ENCODE assay signal across 1 cellular context in the genomic region with DNA sequence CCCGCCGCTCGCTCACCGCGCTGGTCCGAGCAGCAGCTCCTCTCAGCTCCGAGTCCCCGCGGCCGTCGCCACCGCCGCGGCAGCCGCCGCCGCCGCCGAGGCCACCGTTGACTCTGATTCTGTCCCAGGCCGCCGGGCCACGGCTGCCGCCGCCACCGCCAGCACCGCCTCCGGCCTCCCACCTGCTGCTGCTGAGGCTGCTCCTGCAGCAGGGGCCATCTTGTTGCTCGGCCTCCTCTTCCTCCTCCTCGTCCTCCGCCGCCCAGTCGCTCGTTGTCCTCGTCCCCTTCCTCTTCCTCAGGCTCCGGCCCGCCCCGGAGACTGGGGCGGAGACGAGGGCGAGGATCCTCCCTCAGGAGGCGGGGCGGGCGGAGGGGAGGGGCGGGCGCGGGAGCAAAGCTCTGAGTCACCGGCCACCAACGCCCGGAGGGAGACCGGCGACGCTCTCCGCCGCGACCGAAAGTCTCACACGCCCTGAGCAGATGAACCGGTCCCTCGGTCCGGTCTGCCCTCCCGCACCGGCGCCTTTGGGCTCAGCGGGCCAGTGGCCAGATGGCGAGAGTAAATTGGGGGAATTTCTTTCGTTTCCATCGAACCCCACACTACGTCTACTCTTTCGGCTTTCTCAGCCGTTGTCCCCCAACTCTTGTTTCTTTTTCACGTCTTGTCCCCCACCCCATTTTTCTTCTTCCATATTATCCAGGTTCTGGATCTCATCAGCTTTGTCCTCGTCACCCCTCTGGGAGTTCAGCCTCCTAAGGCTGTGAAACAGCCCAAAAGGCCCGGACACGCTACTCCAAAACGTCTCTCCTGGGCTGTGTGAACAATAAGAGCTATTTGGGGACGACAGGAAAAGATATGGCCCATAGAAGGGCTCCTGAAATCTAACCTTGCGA.
TF ChIP-seq lines count a peak whose summit lies in the region.

A gene with protein sequence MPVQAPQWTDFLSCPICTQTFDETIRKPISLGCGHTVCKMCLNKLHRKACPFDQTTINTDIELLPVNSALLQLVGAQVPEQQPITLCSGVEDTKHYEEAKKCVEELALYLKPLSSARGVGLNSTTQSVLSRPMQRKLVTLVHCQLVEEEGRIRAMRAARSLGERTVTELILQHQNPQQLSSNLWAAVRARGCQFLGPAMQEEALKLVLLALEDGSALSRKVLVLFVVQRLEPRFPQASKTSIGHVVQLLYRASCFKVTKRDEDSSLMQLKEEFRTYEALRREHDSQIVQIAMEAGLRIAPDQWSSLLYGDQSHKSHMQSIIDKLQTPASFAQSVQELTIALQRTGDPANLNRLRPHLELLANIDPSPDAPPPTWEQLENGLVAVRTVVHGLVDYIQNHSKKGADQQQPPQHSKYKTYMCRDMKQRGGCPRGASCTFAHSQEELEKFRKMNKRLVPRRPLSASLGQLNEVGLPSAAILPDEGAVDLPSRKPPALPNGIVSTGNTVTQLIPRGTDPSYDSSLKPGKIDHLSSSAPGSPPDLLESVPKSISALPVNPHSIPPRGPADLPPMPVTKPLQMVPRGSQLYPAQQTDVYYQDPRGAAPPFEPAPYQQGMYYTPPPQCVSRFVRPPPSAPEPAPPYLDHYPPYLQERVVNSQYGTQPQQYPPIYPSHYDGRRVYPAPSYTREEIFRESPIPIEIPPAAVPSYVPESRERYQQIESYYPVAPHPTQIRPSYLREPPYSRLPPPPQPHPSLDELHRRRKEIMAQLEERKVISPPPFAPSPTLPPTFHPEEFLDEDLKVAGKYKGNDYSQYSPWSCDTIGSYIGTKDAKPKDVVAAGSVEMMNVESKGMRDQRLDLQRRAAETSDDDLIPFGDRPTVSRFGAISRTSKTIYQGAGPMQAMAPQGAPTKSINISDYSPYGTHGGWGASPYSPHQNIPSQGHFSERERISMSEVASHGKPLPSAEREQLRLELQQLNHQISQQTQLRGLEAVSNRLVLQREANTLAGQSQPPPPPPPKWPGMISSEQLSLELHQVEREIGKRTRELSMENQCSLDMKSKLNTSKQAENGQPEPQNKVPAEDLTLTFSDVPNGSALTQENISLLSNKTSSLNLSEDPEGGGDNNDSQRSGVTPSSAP (minus strand): TSS at position 278 of the 896 bp plus-strand sequence. CDS start 29,372 bp downstream, outside the sequence.

TF ChIP-seq in K562, 482 proteins besides CTCF, POLR2A, EP300 and RAD21 (continued from another document and continues in another):
- TF ChIP-seq, protein P1, sequence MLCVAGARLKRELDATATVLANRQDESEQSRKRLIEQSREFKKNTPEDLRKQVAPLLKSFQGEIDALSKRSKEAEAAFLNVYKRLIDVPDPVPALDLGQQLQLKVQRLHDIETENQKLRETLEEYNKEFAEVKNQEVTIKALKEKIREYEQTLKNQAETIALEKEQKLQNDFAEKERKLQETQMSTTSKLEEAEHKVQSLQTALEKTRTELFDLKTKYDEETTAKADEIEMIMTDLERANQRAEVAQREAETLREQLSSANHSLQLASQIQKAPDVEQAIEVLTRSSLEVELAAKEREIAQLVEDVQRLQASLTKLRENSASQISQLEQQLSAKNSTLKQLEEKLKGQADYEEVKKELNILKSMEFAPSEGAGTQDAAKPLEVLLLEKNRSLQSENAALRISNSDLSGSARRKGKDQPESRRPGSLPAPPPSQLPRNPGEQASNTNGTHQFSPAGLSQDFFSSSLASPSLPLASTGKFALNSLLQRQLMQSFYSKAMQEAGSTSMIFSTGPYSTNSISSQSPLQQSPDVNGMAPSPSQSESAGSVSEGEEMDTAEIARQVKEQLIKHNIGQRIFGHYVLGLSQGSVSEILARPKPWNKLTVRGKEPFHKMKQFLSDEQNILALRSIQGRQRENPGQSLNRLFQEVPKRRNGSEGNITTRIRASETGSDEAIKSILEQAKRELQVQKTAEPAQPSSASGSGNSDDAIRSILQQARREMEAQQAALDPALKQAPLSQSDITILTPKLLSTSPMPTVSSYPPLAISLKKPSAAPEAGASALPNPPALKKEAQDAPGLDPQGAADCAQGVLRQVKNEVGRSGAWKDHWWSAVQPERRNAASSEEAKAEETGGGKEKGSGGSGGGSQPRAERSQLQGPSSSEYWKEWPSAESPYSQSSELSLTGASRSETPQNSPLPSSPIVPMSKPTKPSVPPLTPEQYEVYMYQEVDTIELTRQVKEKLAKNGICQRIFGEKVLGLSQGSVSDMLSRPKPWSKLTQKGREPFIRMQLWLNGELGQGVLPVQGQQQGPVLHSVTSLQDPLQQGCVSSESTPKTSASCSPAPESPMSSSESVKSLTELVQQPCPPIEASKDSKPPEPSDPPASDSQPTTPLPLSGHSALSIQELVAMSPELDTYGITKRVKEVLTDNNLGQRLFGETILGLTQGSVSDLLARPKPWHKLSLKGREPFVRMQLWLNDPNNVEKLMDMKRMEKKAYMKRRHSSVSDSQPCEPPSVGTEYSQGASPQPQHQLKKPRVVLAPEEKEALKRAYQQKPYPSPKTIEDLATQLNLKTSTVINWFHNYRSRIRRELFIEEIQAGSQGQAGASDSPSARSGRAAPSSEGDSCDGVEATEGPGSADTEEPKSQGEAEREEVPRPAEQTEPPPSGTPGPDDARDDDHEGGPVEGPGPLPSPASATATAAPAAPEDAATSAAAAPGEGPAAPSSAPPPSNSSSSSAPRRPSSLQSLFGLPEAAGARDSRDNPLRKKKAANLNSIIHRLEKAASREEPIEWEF (CRISPR knock-in tag; IDR thresholded peaks at IDR 0.05), result no peak
- TF ChIP-seq ZNF133 (CRISPR knock-in tag; IDR thresholded peaks at IDR 0.05) (no peak), BRCA1 (IDR thresholded peaks at IDR 0.05) (no peak), BRCA1 (CRISPR knock-in tag; IDR thresholded peaks at IDR 0.05) (no peak), RFX5 (IDR thresholded peaks at IDR 0.05; ENCODE audit: low read depth, low read length) (no peak), ZFP30 (CRISPR knock-in tag; IDR thresholded peaks at IDR 0.05; ENCODE audit: borderline replicate concordance) (no peak), HLTF (IDR thresholded peaks at IDR 0.05) (0 out of 2 replicates have a peak, but pooled peaks have one; percentile 67), TARDBP (IDR thresholded peaks at IDR 0.05) (0 out of 2 replicates have a peak, but pooled peaks have one; percentile 24), TAF1 (IDR thresholded peaks at IDR 0.05; ENCODE audit: control insufficient read depth, extremely low read depth, insufficient read depth, low read length, severe bottlenecking) (peak; percentile 88), CBX1 (IDR thresholded peaks at IDR 0.05; ENCODE audit: low read depth) (0 out of 2 replicates have a peak, but pooled peaks have one; percentile 62), CBX8 (IDR thresholded peaks at IDR 0.05; ENCODE audit: borderline replicate concordance, extremely low read depth, low read depth, low read length, poor library complexity, severe bottlenecking) (no peak), SOX6 (IDR thresholded peaks at IDR 0.05) (0 out of 2 replicates have a peak, but pooled peaks have one; percentile 8), STAT5A (IDR thresholded peaks at IDR 0.05; ENCODE audit: borderline replicate concordance, low read length) (no peak), BRD4 (IDR thresholded peaks at IDR 0.05) (no peak), RUNX1 (IDR thresholded peaks at IDR 0.05; ENCODE audit: low read depth) (no peak), ZNF444 (CRISPR knock-in tag; IDR thresholded peaks at IDR 0.05) (no peak), NUFIP1 (IDR thresholded peaks at IDR 0.05; ENCODE audit: partially characterized antibody) (no peak), ZBED1 (IDR thresholded peaks at IDR 0.05) (0 out of 2 replicates have a peak, but pooled peaks have one; percentile 24), DIDO1 (tag; IDR thresholded peaks at IDR 0.05; ENCODE audit: low read depth) (no peak), KAT7 (CRISPR knock-in tag; IDR thresholded peaks at IDR 0.05; ENCODE audit: borderline replicate concordance) (no peak; the same call in none of the 2 replicates), NFXL1 (CRISPR knock-in tag; IDR thresholded peaks at IDR 0.05) (no peak), DNMT1 (IDR thresholded peaks at IDR 0.05) (no peak), ZC3H8 (IDR thresholded peaks at IDR 0.05) (no peak), SREBF2 (CRISPR knock-in tag; IDR thresholded peaks at IDR 0.05) (no peak), ZNF584 (CRISPR knock-in tag; IDR thresholded peaks at IDR 0.05; ENCODE audit: low read depth) (no peak), ZNF24 (IDR thresholded peaks at IDR 0.05) (no peak; the same call in 1 of the 2 replicates), ZNF23 (CRISPR knock-in tag; IDR thresholded peaks at IDR 0.05) (no peak), MTF1 (CRISPR knock-in tag; IDR thresholded peaks at IDR 0.05; ENCODE audit: borderline replicate concordance) (no peak), HDAC8 (tag; IDR thresholded peaks at IDR 0.05) (0 out of 2 replicates have a peak, but pooled peaks have one; percentile 40), PHF21A (IDR thresholded peaks at IDR 0.05; ENCODE audit: borderline replicate concordance, low read depth) (no peak), ZBTB17 (CRISPR knock-in tag; IDR thresholded peaks at IDR 0.05) (no peak; the same call in 1 of the 2 replicates), ZNF785 (CRISPR knock-in tag; IDR thresholded peaks at IDR 0.05) (no peak)
- TF ChIP-seq, protein P2, sequence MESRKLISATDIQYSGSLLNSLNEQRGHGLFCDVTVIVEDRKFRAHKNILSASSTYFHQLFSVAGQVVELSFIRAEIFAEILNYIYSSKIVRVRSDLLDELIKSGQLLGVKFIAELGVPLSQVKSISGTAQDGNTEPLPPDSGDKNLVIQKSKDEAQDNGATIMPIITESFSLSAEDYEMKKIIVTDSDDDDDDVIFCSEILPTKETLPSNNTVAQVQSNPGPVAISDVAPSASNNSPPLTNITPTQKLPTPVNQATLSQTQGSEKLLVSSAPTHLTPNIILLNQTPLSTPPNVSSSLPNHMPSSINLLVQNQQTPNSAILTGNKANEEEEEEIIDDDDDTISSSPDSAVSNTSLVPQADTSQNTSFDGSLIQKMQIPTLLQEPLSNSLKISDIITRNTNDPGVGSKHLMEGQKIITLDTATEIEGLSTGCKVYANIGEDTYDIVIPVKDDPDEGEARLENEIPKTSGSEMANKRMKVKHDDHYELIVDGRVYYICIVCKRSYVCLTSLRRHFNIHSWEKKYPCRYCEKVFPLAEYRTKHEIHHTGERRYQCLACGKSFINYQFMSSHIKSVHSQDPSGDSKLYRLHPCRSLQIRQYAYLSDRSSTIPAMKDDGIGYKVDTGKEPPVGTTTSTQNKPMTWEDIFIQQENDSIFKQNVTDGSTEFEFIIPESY (CRISPR knock-in tag; IDR thresholded peaks at IDR 0.05), result 0 out of 2 replicates have a peak, but pooled peaks have one; percentile 13
- TF ChIP-seq, protein P3, sequence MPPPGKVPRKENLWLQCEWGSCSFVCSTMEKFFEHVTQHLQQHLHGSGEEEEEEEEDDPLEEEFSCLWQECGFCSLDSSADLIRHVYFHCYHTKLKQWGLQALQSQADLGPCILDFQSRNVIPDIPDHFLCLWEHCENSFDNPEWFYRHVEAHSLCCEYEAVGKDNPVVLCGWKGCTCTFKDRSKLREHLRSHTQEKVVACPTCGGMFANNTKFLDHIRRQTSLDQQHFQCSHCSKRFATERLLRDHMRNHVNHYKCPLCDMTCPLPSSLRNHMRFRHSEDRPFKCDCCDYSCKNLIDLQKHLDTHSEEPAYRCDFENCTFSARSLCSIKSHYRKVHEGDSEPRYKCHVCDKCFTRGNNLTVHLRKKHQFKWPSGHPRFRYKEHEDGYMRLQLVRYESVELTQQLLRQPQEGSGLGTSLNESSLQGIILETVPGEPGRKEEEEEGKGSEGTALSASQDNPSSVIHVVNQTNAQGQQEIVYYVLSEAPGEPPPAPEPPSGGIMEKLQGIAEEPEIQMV (tag; conservative IDR thresholded peaks at IDR 0.05; ENCODE audit: low read depth), result no peak
- TF ChIP-seq, protein P4, sequence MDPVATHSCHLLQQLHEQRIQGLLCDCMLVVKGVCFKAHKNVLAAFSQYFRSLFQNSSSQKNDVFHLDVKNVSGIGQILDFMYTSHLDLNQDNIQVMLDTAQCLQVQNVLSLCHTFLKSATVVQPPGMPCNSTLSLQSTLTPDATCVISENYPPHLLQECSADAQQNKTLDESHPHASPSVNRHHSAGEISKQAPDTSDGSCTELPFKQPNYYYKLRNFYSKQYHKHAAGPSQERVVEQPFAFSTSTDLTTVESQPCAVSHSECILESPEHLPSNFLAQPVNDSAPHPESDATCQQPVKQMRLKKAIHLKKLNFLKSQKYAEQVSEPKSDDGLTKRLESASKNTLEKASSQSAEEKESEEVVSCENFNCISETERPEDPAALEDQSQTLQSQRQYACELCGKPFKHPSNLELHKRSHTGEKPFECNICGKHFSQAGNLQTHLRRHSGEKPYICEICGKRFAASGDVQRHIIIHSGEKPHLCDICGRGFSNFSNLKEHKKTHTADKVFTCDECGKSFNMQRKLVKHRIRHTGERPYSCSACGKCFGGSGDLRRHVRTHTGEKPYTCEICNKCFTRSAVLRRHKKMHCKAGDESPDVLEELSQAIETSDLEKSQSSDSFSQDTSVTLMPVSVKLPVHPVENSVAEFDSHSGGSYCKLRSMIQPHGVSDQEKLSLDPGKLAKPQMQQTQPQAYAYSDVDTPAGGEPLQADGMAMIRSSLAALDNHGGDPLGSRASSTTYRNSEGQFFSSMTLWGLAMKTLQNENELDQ (CRISPR knock-in tag; IDR thresholded peaks at IDR 0.05; ENCODE audit: borderline replicate concordance), result no peak
- TF ChIP-seq, protein P5, sequence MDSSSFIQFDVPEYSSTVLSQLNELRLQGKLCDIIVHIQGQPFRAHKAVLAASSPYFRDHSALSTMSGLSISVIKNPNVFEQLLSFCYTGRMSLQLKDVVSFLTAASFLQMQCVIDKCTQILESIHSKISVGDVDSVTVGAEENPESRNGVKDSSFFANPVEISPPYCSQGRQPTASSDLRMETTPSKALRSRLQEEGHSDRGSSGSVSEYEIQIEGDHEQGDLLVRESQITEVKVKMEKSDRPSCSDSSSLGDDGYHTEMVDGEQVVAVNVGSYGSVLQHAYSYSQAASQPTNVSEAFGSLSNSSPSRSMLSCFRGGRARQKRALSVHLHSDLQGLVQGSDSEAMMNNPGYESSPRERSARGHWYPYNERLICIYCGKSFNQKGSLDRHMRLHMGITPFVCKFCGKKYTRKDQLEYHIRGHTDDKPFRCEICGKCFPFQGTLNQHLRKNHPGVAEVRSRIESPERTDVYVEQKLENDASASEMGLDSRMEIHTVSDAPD (CRISPR knock-in tag; IDR thresholded peaks at IDR 0.05), result no peak
